20 cellular contexts compared by ENCODE assay signal in genomic region chr2:7225848-7226247, GRCh38.
DNase-seq lines count a peak whose midpoint lies in the region; ATAC-seq and TF ChIP-seq lines count a peak whose summit lies in the region.
"Had no signal": no experiment of that assay in that cellular context is flagged by ENCODE, and none has a peak within 500 bp of the region (broad histone marks: within the 10 kb centered on the region; RNA-seq: fewer than 3 reads in every experiment).

No MANE protein-coding gene starts in this region.

- H2AFZ ChIP-seq in GM23338: no peak overlapping the region
- H2AFZ ChIP-seq in GM23248: no peak overlapping the region
- H2AFZ ChIP-seq: PC-9 had no signal

- ATAC-seq in GM23338 (no peak), left lobe of liver (no peak)
- ATAC-seq: A549, GM12878 had no signal

- H3K27ac Mint-ChIP-seq in GM23338: peak overlapping the region; percentile 79

- H3K9ac ChIP-seq in GM23248: no peak overlapping the region

- TF ChIP-seq CTCF in GM23338 (conservative IDR thresholded peaks at IDR 0.05; ENCODE audit: low read depth in 2 of 2) (no peak), brain microvascular endothelial cell (IDR thresholded peaks at IDR 0.05; ENCODE audit: low read depth, low read length, missing control alignments) (no peak)

- peaks cover 47% of the 10 kb centered on the region for H3K4me1 Mint-ChIP-seq in GM23338

- H3K4me2 ChIP-seq in GM23338 (peak overlapping the region; percentile 52), GM23248 (ENCODE audit: unreplicated experiment) (no peak overlapping the region)
- H3K4me2 ChIP-seq: A549, PC-9 had no signal

- H3K4me1 ChIP-seq in GM23338 (ENCODE audit: insufficient read depth) (peaks cover 42% of the 10 kb centered on the region), GM23248 (ENCODE audit: insufficient read depth) (no peaks in the 10 kb centered on the region)
- H3K4me1 ChIP-seq: A549, SJSA1 had no signal

- H3K36me3 ChIP-seq in GM23338 (ENCODE audit: insufficient read depth) (no peaks in the 10 kb centered on the region; the same call in 1 of the 2 replicates), GM23248 (ENCODE audit: low read depth) (no peaks in the 10 kb centered on the region), brain microvascular endothelial cell (replicated peaks) (no peaks in the 10 kb centered on the region)
- H3K36me3 ChIP-seq: MG63, SJSA1 had no signal

- H3K9me2 ChIP-seq in GM23338 (ENCODE audit: insufficient read depth) (peaks cover 21% of the 10 kb centered on the region; the same call in 1 of the 2 replicates), GM23248 (ENCODE audit: insufficient read depth) (no peaks in the 10 kb centered on the region)

- H3K36me3 Mint-ChIP-seq in GM23338 (ENCODE audit: low read depth): peaks cover 18% of the 10 kb centered on the region; the same call in 2 of the 3 replicates

- WGBS in GM23248 (ENCODE audit: low coverage in 1 of 2, low lambda C conversion rate in 2 of 2, missing lambda C conversion rate in 2 of 2), 2 experiments: 67 to 69% methylated on average over 1 of the region's 1 CpG

- H3K4me3 ChIP-seq in GM23338 (peak overlapping the region; percentile 15; the same call in 1 of the 2 replicates), GM23248 (no peak overlapping the region), brain microvascular endothelial cell (ENCODE audit: low read depth, low read length) (no peak overlapping the region)
- H3K4me3 ChIP-seq: A549, GM12878, MG63, PC-9, SJSA1 had no signal

- H3K9me3 Mint-ChIP-seq in GM23338: peaks cover 17% of the 10 kb centered on the region; the same call in 2 of the 3 replicates

- H3K27me3 ChIP-seq in GM23338 (ENCODE audit: insufficient read depth): no peaks in the 10 kb centered on the region
- peaks cover 3% of the 10 kb centered on the region; the same call in 1 of the 2 replicates for H3K27me3 ChIP-seq in GM23248 (replicated peaks; ENCODE audit: insufficient read depth)
- no peaks in the 10 kb centered on the region for H3K27me3 ChIP-seq in brain microvascular endothelial cell (replicated peaks)
- H3K27me3 ChIP-seq: MG63, SJSA1 had no signal

- DNase-seq in GM23338 (ENCODE audit: low spot score) (no peak), NCI-H1417 treated with DMSO at 0.1 percent for 48 hours (lab: John Stamatoyannopoulos, UW) (peak; percentile 71), NCI-H2107 (lab: John Stamatoyannopoulos, UW) (peak; percentile 23), NCI-H774 (lab: John Stamatoyannopoulos, UW) (peak; percentile 69), left lobe of liver (ENCODE audit: low spot score) (no peak), GM23248 (no peak), anterior cingulate cortex (lab: John Stamatoyannopoulos, UW) (no peak), brain microvascular endothelial cell (no peak)
- DNase-seq: C1 segment of cervical spinal cord, DMS 273 treated with DMSO at 0.1 percent for 48 hours, GDM1, MG63, NCI-H1092 treated with DMSO at 0.1 percent for 48 hours, NCI-H2227 treated with DMSO at 0.1 percent for 48 hours, NCI-H526 treated with DMSO at 0.1 percent for 48 hours, PC-9, SW 1271 had no signal

- H3K9me3 ChIP-seq in GM23248 (ENCODE audit: low read depth): no peaks in the 10 kb centered on the region
- H3K9me3 ChIP-seq: A549, MG63, SJSA1 had no signal

- H3K79me2 ChIP-seq in GM23338 (replicated peaks; ENCODE audit: insufficient read depth) (no peaks in the 10 kb centered on the region), GM23248 (ENCODE audit: insufficient read depth) (no peaks in the 10 kb centered on the region)

- in situ Hi-C loops in GM23248 (cut with MboI): no loop called here
- in situ Hi-C loops in brain microvascular endothelial cell (cut with HindIII; ENCODE audit: low pct_ligation_motif_present, low sequenced_read_pairs): no loop called here

- H4K20me1 ChIP-seq in GM23338 (replicated peaks; ENCODE audit: insufficient read depth) (no peaks in the 10 kb centered on the region), GM23248 (ENCODE audit: insufficient read depth) (no peaks in the 10 kb centered on the region)

- H3K27me3 Mint-ChIP-seq in GM23338 (ENCODE audit: insufficient read depth, low read depth, poor library complexity): no peaks in the 10 kb centered on the region

- peak overlapping the region; percentile 33; the same call in 1 of the 2 replicates for H3K27ac ChIP-seq in GM23338 (ENCODE audit: low read depth)
- no peak overlapping the region for H3K27ac ChIP-seq in GM23248
- H3K27ac ChIP-seq in brain microvascular endothelial cell: no peak overlapping the region
- H3K27ac ChIP-seq: A549, PC-9, SJSA1 had no signal

- H3K4me3 Mint-ChIP-seq in GM23338: no peak overlapping the region

- H3F3A ChIP-seq in GM23338 (replicated peaks; ENCODE audit: low read depth) (no peaks in the 10 kb centered on the region; the same call in 1 of the 2 replicates), GM23248 (ENCODE audit: insufficient read depth) (no peaks in the 10 kb centered on the region)

TF ChIP-seq in GM23338, 12 proteins besides CTCF, POLR2A, EP300 and RAD21 (continues in another document):
- TF ChIP-seq ZNF114 (CRISPR knock-in tag; IDR thresholded peaks at IDR 0.05) (no peak), REST (IDR thresholded peaks at IDR 0.05; ENCODE audit: unreplicated experiment) (no peak), EZH2 (IDR thresholded peaks at IDR 0.05; ENCODE audit: low read depth, unreplicated experiment) (no peak), JUNB (IDR thresholded peaks at IDR 0.05; ENCODE audit: unreplicated experiment) (no peak), ETS1 (IDR thresholded peaks at IDR 0.05) (no peak), EZH2phosphoT487 (IDR thresholded peaks at IDR 0.05; ENCODE audit: unreplicated experiment) (no peak), CREB1 (CRISPR knock-in tag; IDR thresholded peaks at IDR 0.05; ENCODE audit: low read depth) (no peak)

Comparison
In these comparisons a context has a peak if more than half of its experiments do, and no peak if none do; other contexts are left out.
1. DNase-seq: peak in NCI-H1417 treated with DMSO at 0.1 percent for 48 hours (single experiment), NCI-H2107 (single experiment) and NCI-H774 (single experiment); none in GM23338 (single experiment), left lobe of liver (single experiment), GM23248 (single experiment), anterior cingulate cortex (0 of 58) and brain microvascular endothelial cell (single experiment).